ENCODE assay signal across 1 cellular context in the genomic region with DNA sequence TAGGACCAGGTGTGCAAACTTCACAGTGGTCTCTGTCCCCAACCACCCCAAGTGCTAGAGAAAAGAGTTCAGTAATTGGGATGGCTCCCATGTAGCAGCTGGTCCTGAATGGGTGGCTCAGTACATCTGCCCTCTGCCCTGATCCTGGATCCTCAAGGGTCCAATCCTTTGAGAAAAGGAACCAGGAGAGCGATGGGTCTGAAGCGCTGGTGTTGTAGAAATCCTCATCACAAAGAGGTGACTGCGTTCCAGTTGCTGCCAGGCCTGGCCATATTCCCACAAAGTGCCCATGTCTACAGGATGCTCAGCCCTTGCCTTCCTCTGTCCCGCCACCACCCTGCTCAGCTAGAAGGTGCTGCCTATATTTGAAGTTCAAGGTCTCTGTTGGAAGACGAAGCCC.
TF ChIP-seq lines count a peak whose summit lies in the region.

No MANE protein-coding gene starts in this region.

TF ChIP-seq in K562, 482 proteins besides CTCF, POLR2A, EP300 and RAD21 (continued from another document):
- no peak for TF ChIP-seq ZNF445 (CRISPR knock-in tag; IDR thresholded peaks at IDR 0.05; ENCODE audit: low read depth)
- TF ChIP-seq, protein P1, sequence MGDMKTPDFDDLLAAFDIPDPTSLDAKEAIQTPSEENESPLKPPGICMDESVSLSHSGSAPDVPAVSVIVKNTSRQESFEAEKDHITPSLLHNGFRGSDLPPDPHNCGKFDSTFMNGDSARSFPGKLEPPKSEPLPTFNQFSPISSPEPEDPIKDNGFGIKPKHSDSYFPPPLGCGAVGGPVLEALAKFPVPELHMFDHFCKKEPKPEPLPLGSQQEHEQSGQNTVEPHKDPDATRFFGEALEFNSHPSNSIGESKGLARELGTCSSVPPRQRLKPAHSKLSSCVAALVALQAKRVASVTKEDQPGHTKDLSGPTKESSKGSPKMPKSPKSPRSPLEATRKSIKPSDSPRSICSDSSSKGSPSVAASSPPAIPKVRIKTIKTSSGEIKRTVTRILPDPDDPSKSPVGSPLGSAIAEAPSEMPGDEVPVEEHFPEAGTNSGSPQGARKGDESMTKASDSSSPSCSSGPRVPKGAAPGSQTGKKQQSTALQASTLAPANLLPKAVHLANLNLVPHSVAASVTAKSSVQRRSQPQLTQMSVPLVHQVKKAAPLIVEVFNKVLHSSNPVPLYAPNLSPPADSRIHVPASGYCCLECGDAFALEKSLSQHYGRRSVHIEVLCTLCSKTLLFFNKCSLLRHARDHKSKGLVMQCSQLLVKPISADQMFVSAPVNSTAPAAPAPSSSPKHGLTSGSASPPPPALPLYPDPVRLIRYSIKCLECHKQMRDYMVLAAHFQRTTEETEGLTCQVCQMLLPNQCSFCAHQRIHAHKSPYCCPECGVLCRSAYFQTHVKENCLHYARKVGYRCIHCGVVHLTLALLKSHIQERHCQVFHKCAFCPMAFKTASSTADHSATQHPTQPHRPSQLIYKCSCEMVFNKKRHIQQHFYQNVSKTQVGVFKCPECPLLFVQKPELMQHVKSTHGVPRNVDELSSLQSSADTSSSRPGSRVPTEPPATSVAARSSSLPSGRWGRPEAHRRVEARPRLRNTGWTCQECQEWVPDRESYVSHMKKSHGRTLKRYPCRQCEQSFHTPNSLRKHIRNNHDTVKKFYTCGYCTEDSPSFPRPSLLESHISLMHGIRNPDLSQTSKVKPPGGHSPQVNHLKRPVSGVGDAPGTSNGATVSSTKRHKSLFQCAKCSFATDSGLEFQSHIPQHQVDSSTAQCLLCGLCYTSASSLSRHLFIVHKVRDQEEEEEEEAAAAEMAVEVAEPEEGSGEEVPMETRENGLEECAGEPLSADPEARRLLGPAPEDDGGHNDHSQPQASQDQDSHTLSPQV (IDR thresholded peaks at IDR 0.05) = no peak
- no peak for TF ChIP-seq RFX7 (CRISPR knock-in tag; IDR thresholded peaks at IDR 0.05)
- peak; percentile 12 for TF ChIP-seq SETDB1 (IDR thresholded peaks at IDR 0.05; ENCODE audit: low read length)
- TF ChIP-seq SIN3B (IDR thresholded peaks at IDR 0.05; ENCODE audit: low read depth) = no peak
- no peak for TF ChIP-seq ZNF232 (CRISPR knock-in tag; IDR thresholded peaks at IDR 0.05)
- TF ChIP-seq, protein P2, sequence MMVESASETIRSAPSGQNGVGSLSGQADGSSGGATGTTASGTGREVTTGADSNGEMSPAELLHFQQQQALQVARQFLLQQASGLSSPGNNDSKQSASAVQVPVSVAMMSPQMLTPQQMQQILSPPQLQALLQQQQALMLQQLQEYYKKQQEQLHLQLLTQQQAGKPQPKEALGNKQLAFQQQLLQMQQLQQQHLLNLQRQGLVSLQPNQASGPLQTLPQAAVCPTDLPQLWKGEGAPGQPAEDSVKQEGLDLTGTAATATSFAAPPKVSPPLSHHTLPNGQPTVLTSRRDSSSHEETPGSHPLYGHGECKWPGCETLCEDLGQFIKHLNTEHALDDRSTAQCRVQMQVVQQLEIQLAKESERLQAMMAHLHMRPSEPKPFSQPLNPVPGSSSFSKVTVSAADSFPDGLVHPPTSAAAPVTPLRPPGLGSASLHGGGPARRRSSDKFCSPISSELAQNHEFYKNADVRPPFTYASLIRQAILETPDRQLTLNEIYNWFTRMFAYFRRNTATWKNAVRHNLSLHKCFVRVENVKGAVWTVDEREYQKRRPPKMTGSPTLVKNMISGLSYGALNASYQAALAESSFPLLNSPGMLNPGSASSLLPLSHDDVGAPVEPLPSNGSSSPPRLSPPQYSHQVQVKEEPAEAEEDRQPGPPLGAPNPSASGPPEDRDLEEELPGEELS (CRISPR knock-in tag; IDR thresholded peaks at IDR 0.05; ENCODE audit: borderline replicate concordance) = no peak
- TF ChIP-seq, protein P3, sequence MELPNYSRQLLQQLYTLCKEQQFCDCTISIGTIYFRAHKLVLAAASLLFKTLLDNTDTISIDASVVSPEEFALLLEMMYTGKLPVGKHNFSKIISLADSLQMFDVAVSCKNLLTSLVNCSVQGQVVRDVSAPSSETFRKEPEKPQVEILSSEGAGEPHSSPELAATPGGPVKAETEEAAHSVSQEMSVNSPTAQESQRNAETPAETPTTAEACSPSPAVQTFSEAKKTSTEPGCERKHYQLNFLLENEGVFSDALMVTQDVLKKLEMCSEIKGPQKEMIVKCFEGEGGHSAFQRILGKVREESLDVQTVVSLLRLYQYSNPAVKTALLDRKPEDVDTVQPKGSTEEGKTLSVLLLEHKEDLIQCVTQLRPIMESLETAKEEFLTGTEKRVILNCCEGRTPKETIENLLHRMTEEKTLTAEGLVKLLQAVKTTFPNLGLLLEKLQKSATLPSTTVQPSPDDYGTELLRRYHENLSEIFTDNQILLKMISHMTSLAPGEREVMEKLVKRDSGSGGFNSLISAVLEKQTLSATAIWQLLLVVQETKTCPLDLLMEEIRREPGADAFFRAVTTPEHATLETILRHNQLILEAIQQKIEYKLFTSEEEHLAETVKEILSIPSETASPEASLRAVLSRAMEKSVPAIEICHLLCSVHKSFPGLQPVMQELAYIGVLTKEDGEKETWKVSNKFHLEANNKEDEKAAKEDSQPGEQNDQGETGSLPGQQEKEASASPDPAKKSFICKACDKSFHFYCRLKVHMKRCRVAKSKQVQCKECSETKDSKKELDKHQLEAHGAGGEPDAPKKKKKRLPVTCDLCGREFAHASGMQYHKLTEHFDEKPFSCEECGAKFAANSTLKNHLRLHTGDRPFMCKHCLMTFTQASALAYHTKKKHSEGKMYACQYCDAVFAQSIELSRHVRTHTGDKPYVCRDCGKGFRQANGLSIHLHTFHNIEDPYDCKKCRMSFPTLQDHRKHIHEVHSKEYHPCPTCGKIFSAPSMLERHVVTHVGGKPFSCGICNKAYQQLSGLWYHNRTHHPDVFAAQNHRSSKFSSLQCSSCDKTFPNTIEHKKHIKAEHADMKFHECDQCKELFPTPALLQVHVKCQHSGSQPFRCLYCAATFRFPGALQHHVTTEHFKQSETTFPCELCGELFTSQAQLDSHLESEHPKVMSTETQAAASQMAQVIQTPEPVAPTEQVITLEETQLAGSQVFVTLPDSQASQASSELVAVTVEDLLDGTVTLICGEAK (IDR thresholded peaks at IDR 0.05) = no peak
- TF ChIP-seq, protein P3 (CRISPR knock-in tag; IDR thresholded peaks at IDR 0.05) = 0 out of 2 replicates have a peak, but pooled peaks have one; percentile 5
- 0 out of 2 replicates have a peak, but pooled peaks have one; percentile 18 for TF ChIP-seq POLR2AphosphoS5 (IDR thresholded peaks at IDR 0.05; ENCODE audit: control insufficient read depth, insufficient read depth, low read depth, low read length)
- no peak for TF ChIP-seq ZSCAN29 (IDR thresholded peaks at IDR 0.05)
- no peak for TF ChIP-seq TOE1 (IDR thresholded peaks at IDR 0.05; ENCODE audit: borderline replicate concordance)
- TF ChIP-seq TOE1 (CRISPR knock-in tag; IDR thresholded peaks at IDR 0.05; ENCODE audit: borderline replicate concordance, low read depth) = peak; percentile 83; the same call in 1 of the 2 replicates
- TF ChIP-seq KLF6 (CRISPR knock-in tag; IDR thresholded peaks at IDR 0.05; ENCODE audit: borderline replicate concordance) = no peak
- no peak for TF ChIP-seq TAF9B (IDR thresholded peaks at IDR 0.05; ENCODE audit: partially characterized antibody)
- TF ChIP-seq ZNF76 (CRISPR knock-in tag; IDR thresholded peaks at IDR 0.05; ENCODE audit: borderline replicate concordance) = no peak
- TF ChIP-seq NUFIP1 (IDR thresholded peaks at IDR 0.05; ENCODE audit: partially characterized antibody) = no peak
- no peak for TF ChIP-seq YBX1 (IDR thresholded peaks at IDR 0.05)
- 0 out of 2 replicates have a peak, but pooled peaks have one; percentile 5 for TF ChIP-seq SUPT5H (IDR thresholded peaks at IDR 0.05)
- no peak for TF ChIP-seq ZNF274 (IDR thresholded peaks at IDR 0.05; ENCODE audit: borderline replicate concordance, low read depth, low read length)
